Comparison of ENCODE assay signal across 1 cellular context in genomic region chr17:38561416-38562214, GRCh38.
TF ChIP-seq lines count a peak whose summit lies in the region.

No MANE protein-coding gene starts in this region.

TF ChIP-seq in HepG2, 621 proteins besides CTCF, POLR2A, EP300 and RAD21:
- TF ChIP-seq MNT (IDR thresholded peaks at IDR 0.05), result no peak
- no peak for TF ChIP-seq ZNF296 (CRISPR knock-in tag; conservative IDR thresholded peaks at IDR 0.05)
- no peak for TF ChIP-seq ZBTB40 (IDR thresholded peaks at IDR 0.05)
- no peak for TF ChIP-seq ZBTB40 (CRISPR knock-in tag; IDR thresholded peaks at IDR 0.05)
- TF ChIP-seq POLR2AphosphoS2 (IDR thresholded peaks at IDR 0.05; ENCODE audit: low read depth, low read length), result no peak
- TF ChIP-seq ZNF879 (CRISPR knock-in tag; IDR thresholded peaks at IDR 0.05), result no peak
- TF ChIP-seq KAT2B (IDR thresholded peaks at IDR 0.05; ENCODE audit: borderline replicate concordance, low read depth, low read length), result no peak
- peak; percentile 34 for TF ChIP-seq AGO2 (optimal IDR thresholded peaks at IDR 0.05; ENCODE audit: low read depth, low read length)
- no peak for TF ChIP-seq EED (CRISPR knock-in tag; IDR thresholded peaks at IDR 0.05)
- no peak for TF ChIP-seq KLF13 (CRISPR knock-in tag; IDR thresholded peaks at IDR 0.05)
- TF ChIP-seq TRIM24 (CRISPR knock-in tag; IDR thresholded peaks at IDR 0.05), result no peak
- TF ChIP-seq ZFYVE20 (CRISPR knock-in tag; IDR thresholded peaks at IDR 0.05; ENCODE audit: borderline replicate concordance, low read depth), result no peak
- TF ChIP-seq ATF5 (CRISPR knock-in tag; IDR thresholded peaks at IDR 0.05; ENCODE audit: low read depth), result no peak
- TF ChIP-seq ZNF768 (CRISPR knock-in tag; IDR thresholded peaks at IDR 0.05), result 0 out of 2 replicates have a peak, but pooled peaks have one; percentile 12
- no peak for TF ChIP-seq ELF1 (CRISPR knock-in tag; IDR thresholded peaks at IDR 0.05)
- TF ChIP-seq ZNF512 (CRISPR knock-in tag; IDR thresholded peaks at IDR 0.05), result no peak
